Comparison of ENCODE assay signal across 11 cellular contexts in the genomic region with DNA sequence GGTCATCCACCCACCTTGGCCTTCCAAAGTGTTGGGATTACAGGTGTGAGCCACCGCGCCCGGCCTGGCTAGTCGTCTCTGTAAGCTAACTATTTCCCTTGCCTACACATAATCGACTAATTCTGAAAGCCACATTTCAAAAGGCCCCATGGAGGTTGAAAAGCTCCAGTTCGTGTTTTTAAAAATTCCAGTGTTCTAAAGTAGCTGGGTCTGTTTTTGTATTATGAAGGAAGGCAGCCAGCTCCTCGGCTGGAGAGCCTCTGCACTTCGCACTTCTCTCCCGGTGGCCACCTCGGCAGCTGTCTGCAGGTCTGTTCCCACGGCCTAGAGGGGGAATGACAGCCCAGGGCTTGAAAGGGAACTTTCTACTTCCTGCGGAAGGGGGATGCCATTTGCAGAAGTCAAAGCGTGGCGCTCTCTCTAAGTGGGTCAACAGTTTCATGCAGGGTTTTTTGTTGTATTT. TPM values are rescaled to one million over a fixed set of nuclear protein-coding genes. Genes with fewer than 3 reads are reported as not detected.
A peak's percentile ranks its signal among the peaks of the same experiment; 100 is the strongest.
DNase-seq lines count a peak whose midpoint lies in the region; ATAC-seq and TF ChIP-seq lines count a peak whose summit lies in the region.
"Had no signal": no experiment of that assay in that cellular context is flagged by ENCODE, and none has a peak within 500 bp of the region (broad histone marks: within the 10 kb centered on the region; RNA-seq: fewer than 3 reads in every experiment).

No MANE protein-coding gene starts in this region.

- no peaks in the 10 kb centered on the region for H3K36me3 ChIP-seq in CD8-positive, alpha-beta T cell (ENCODE audit: insufficient read depth, low read length)
- H3K36me3 ChIP-seq: adrenal gland had no signal

- H3K9me3 ChIP-seq in CD8-positive, alpha-beta T cell (ENCODE audit: low read length), result no peaks in the 10 kb centered on the region
- H3K9me3 ChIP-seq: adrenal gland had no signal

- no peaks in the 10 kb centered on the region for H3K27me3 Mint-ChIP-seq in CD8-positive, alpha-beta T cell (ENCODE audit: low read depth)
- H3K27me3 Mint-ChIP-seq in IgD-negative memory B cell (no peaks in the 10 kb centered on the region), memory B cell (no peaks in the 10 kb centered on the region), glutamatergic neuron (ENCODE audit: unreplicated experiment) (peaks cover 1% of the 10 kb centered on the region)
- H3K27me3 Mint-ChIP-seq in activated T-cell treated with anti-CD3 and anti-CD28 coated beads, Interleukin-2, amount 50 U/mL, for 24 hours, result no peaks in the 10 kb centered on the region

- peaks cover 2% of the 10 kb centered on the region for H3K36me3 Mint-ChIP-seq in CD8-positive, alpha-beta T cell
- H3K36me3 Mint-ChIP-seq in IgD-negative memory B cell, result peaks cover 2% of the 10 kb centered on the region
- H3K36me3 Mint-ChIP-seq in activated T-cell treated with anti-CD3 and anti-CD28 coated beads, Interleukin-2, amount 50 U/mL, for 24 hours (ENCODE audit: low read depth), result peaks cover 1% of the 10 kb centered on the region
- H3K36me3 Mint-ChIP-seq in memory B cell, result no peaks in the 10 kb centered on the region
- H3K36me3 Mint-ChIP-seq in glutamatergic neuron (ENCODE audit: unreplicated experiment), result no peaks in the 10 kb centered on the region

- no peak for TF ChIP-seq CTCF in CD8-positive, alpha-beta T cell (IDR thresholded peaks at IDR 0.05)
- no peak for TF ChIP-seq CTCF in coronary artery (IDR thresholded peaks at IDR 0.05)
- TF ChIP-seq CTCF in glutamatergic neuron (IDR thresholded peaks at IDR 0.05; ENCODE audit: partially characterized antibody, unreplicated experiment), result no peak

- peak in 4 of 7 experiments; percentile 31 to 70 (median 52) for DNase-seq in CD8-positive, alpha-beta T cell
- DNase-seq in activated T-cell treated with anti-CD3 and anti-CD28 coated beads, Interleukin-2, amount 50 U/mL, for 24 hours, result peak; percentile 62
- peak in 1 of 2 donors; percentile 32 for DNase-seq in memory B cell (ENCODE audit: low spot score in 2 of 2)
- DNase-seq in amniotic stem cell (lab: John Stamatoyannopoulos, UW), result no peak
- DNase-seq in coronary artery (ENCODE audit: low spot score), result no peak
- no peak for DNase-seq in glutamatergic neuron
- DNase-seq: adrenal gland, KG1, NCI-H524 had no signal

- peaks cover 46% of the 10 kb centered on the region for H3K4me1 Mint-ChIP-seq in CD8-positive, alpha-beta T cell (ENCODE audit: low read depth)
- H3K4me1 Mint-ChIP-seq in IgD-negative memory B cell, result peaks cover 17 to 25% (median 19%) of the 10 kb centered on the region in 3 donors
- H3K4me1 Mint-ChIP-seq in activated T-cell treated with anti-CD3 and anti-CD28 coated beads, Interleukin-2, amount 50 U/mL, for 24 hours (ENCODE audit: low read depth), result peaks cover 47% of the 10 kb centered on the region
- H3K4me1 Mint-ChIP-seq in memory B cell, result peaks cover 30% of the 10 kb centered on the region
- no peaks in the 10 kb centered on the region for H3K4me1 Mint-ChIP-seq in glutamatergic neuron (ENCODE audit: low read depth, unreplicated experiment)

- peaks cover 36% of the 10 kb centered on the region for H3K4me1 ChIP-seq in CD8-positive, alpha-beta T cell (ENCODE audit: insufficient read depth, low read length)
- H3K4me1 ChIP-seq: adrenal gland had no signal

- H3K4me3 Mint-ChIP-seq in CD8-positive, alpha-beta T cell, result peak overlapping the region; percentile 70
- H3K4me3 Mint-ChIP-seq in IgD-negative memory B cell (peak overlapping the region in 3 of 4 donors; percentile 19 to 69 (median 66)), memory B cell (peak overlapping the region; percentile 52), glutamatergic neuron (ENCODE audit: unreplicated experiment) (no peak overlapping the region)
- peak overlapping the region; percentile 6 for H3K4me3 Mint-ChIP-seq in activated T-cell treated with anti-CD3 and anti-CD28 coated beads, Interleukin-2, amount 50 U/mL, for 24 hours

- POLR2A ChIA-PET in CD8-positive, alpha-beta T cell (lab: Charles Lee), result interaction anchor here (0.6 to 4.4 kb wide), 5 partner anchors 16 to 105 kb away, joined by 3 to 35 read pairs (median 4); a partner anchor contains a TSS

- H3K27ac Mint-ChIP-seq in CD8-positive, alpha-beta T cell, result peak overlapping the region; percentile 86
- H3K27ac Mint-ChIP-seq in IgD-negative memory B cell, result peak overlapping the region; percentile 36 to 90 (median 63)
- peak overlapping the region; percentile 75 for H3K27ac Mint-ChIP-seq in activated T-cell treated with anti-CD3 and anti-CD28 coated beads, Interleukin-2, amount 50 U/mL, for 24 hours
- H3K27ac Mint-ChIP-seq in memory B cell, result peak overlapping the region; percentile 55
- H3K27ac Mint-ChIP-seq in glutamatergic neuron (ENCODE audit: unreplicated experiment), result no peak overlapping the region

- H3K27me3 ChIP-seq in CD8-positive, alpha-beta T cell (ENCODE audit: insufficient read depth, low read length), result no peaks in the 10 kb centered on the region
- H3K27me3 ChIP-seq: adrenal gland had no signal

- CTCF ChIA-PET in CD8-positive, alpha-beta T cell (lab: Charles Lee), result interaction anchor here (0.5 to 13.2 kb wide), 15 partner anchors 11 to 507 kb away, joined by 3 to 432 read pairs (median 4); a partner anchor contains a TSS

- intact Hi-C loops in CD8-positive, alpha-beta T cell (cut with DNase I, micrococcal nuclease), result no loop called here

- no peak overlapping the region for H3K4me3 ChIP-seq in CD8-positive, alpha-beta T cell (ENCODE audit: low read depth, low read length)
- H3K4me3 ChIP-seq in coronary artery, result no peak overlapping the region
- H3K4me3 ChIP-seq: adrenal gland had no signal

- peak; percentile 41 for ATAC-seq in CD8-positive, alpha-beta T cell
- ATAC-seq in memory B cell (ENCODE audit: low read depth), result peak; percentile 79
- ATAC-seq in GM18519 (IDR thresholded peaks at IDR 0.05; ENCODE audit: low FRiP score, unreplicated experiment), result no peak

- no peak overlapping the region for H3K27ac ChIP-seq in CD8-positive, alpha-beta T cell (ENCODE audit: low read depth, low read length)
- no peak overlapping the region for H3K27ac ChIP-seq in coronary artery
- H3K27ac ChIP-seq: adrenal gland had no signal

- H3K9me3 Mint-ChIP-seq in CD8-positive, alpha-beta T cell, result no peaks in the 10 kb centered on the region
- no peaks in the 10 kb centered on the region for H3K9me3 Mint-ChIP-seq in IgD-negative memory B cell
- H3K9me3 Mint-ChIP-seq in activated T-cell treated with anti-CD3 and anti-CD28 coated beads, Interleukin-2, amount 50 U/mL, for 24 hours, result no peaks in the 10 kb centered on the region
- no peaks in the 10 kb centered on the region for H3K9me3 Mint-ChIP-seq in memory B cell
- H3K9me3 Mint-ChIP-seq in glutamatergic neuron (ENCODE audit: unreplicated experiment), result peaks cover 4% of the 10 kb centered on the region

RNA-seq across cellular contexts. Expression of a gene that starts 16.9 kb away (rescaled TPM):
- total RNA-seq in CD8-positive, alpha-beta T cell, result under 1 TPM; 0.38 to 0.58 TPM
- polyA plus RNA-seq in IgD-negative memory B cell, result 0.34 TPM
- total RNA-seq in glutamatergic neuron (ENCODE audit: unreplicated experiment), result 2.3 TPM

RNA-seq across cellular contexts. Expression of a gene that starts 44.7 kb away (rescaled TPM):
- 10 to 100 TPM; 15.3 to 18.7 TPM for total RNA-seq in CD8-positive, alpha-beta T cell
- polyA plus RNA-seq in IgD-negative memory B cell, result 764 TPM
- total RNA-seq in glutamatergic neuron (ENCODE audit: unreplicated experiment), result 6.6 TPM

Comparison
In these comparisons a context has a peak if more than half of its experiments do, and no peak if none do; other contexts are left out.
1. DNase-seq: peak in CD8-positive, alpha-beta T cell (4 of 7) and activated T-cell treated with anti-CD3 and anti-CD28 coated beads, Interleukin-2, amount 50 U/mL, for 24 hours (single experiment); none in amniotic stem cell (single experiment), coronary artery (single experiment) and glutamatergic neuron (single experiment).